1 cellular context compared by ENCODE assay signal in genomic region chr15:92813440-92813839, GRCh38.
TF ChIP-seq lines count a peak whose summit lies in the region.

No MANE protein-coding gene starts in this region.

TF ChIP-seq in HEK293, 187 proteins besides CTCF, POLR2A, EP300 and RAD21 (continued from another document):
- no peak for TF ChIP-seq ZSCAN16 (tag by site-specific recombination; IDR thresholded peaks at IDR 0.05)
- no peak for TF ChIP-seq ZBTB1 (tag by site-specific recombination; IDR thresholded peaks at IDR 0.05)
- TF ChIP-seq ZBTB10 (tag by site-specific recombination; IDR thresholded peaks at IDR 0.05): no peak
- TF ChIP-seq BCL6B (tag by site-specific recombination; IDR thresholded peaks at IDR 0.05): no peak
- no peak for TF ChIP-seq ELK4 (IDR thresholded peaks at IDR 0.05; ENCODE audit: borderline replicate concordance, low read depth, low read length)
- no peak for TF ChIP-seq PBX3 (CRISPR knock-in tag; IDR thresholded peaks at IDR 0.05)
- no peak for TF ChIP-seq ZNF654 (tag by site-specific recombination; IDR thresholded peaks at IDR 0.05; ENCODE audit: low read depth)
- no peak for TF ChIP-seq ZNF692 (tag by site-specific recombination; IDR thresholded peaks at IDR 0.05)
